Comparison of ENCODE assay signal across 25 cellular contexts in genomic region chr16:88983157-88983556, GRCh38. TPM values are rescaled to one million over a fixed set of nuclear protein-coding genes. Genes with fewer than 3 reads are reported as not detected.
DNase-seq lines count a peak whose midpoint lies in the region; ATAC-seq and TF ChIP-seq lines count a peak whose summit lies in the region.
"Had no signal": no experiment of that assay in that cellular context is flagged by ENCODE, and none has a peak within 500 bp of the region (broad histone marks: within the 10 kb centered on the region; RNA-seq: fewer than 3 reads in every experiment).

No MANE protein-coding gene starts in this region.

- peak overlapping the region; percentile 54 to 89 (median 81) for H3K4me3 Mint-ChIP-seq in naive B cell
- H3K4me3 Mint-ChIP-seq: activated CD4-positive, alpha-beta T cell treated with anti-CD3 and anti-CD28 coated beads for 36 hours; T-helper 1 cell treated with Interleukin-12 subunit alpha and Interleukin-12 subunit beta and Interleukin-4 antibody, amounts not matched to agents 30 μg/mL and 1 μg/mL, for 36 hours had no signal

- no peaks in the 10 kb centered on the region for H4K20me1 ChIP-seq in Loucy (ENCODE audit: insufficient read depth, low read length, poor library complexity, severe bottlenecking)

- H3K9ac ChIP-seq in Loucy (ENCODE audit: low read depth, low read length, poor library complexity, severe bottlenecking), result peak overlapping the region; percentile 27
- H3K9ac ChIP-seq: GM23248 had no signal

- ATAC-seq in GM18520 (IDR thresholded peaks at IDR 0.05; ENCODE audit: unreplicated experiment) (peak; percentile 16), naive B cell (ENCODE audit: low read depth in 2 of 2) (peak in 1 of 2 donors; percentile 13)
- ATAC-seq: activated CD4-positive, alpha-beta T cell treated with anti-CD3 and anti-CD28 coated beads for 36 hours; left colon had no signal

- H3K4me3 ChIP-seq in GM06990 (replicated peaks; ENCODE audit: low read depth, low read length) (no peak overlapping the region), Loucy (ENCODE audit: low read length, poor library complexity, severe bottlenecking) (no peak overlapping the region)
- H3K4me3 ChIP-seq: GM23248, SJSA1, testis, uterus had no signal

- peaks cover 74 to 84% (median 82%) of the 10 kb centered on the region in 3 donors for H3K4me1 Mint-ChIP-seq in naive B cell
- H3K4me1 Mint-ChIP-seq: activated CD4-positive, alpha-beta T cell treated with anti-CD3 and anti-CD28 coated beads for 36 hours had no signal

- no peak overlapping the region for H2AFZ ChIP-seq in Loucy (ENCODE audit: low read length)
- H2AFZ ChIP-seq: GM23248 had no signal

- peak overlapping the region; percentile 16 for H3K4me2 ChIP-seq in Loucy (ENCODE audit: low read depth, low read length, poor library complexity, severe bottlenecking)

- no peaks in the 10 kb centered on the region for H3K9me3 ChIP-seq in Loucy (ENCODE audit: insufficient read depth, low read depth, low read length)
- H3K9me3 ChIP-seq: SJSA1, testis, uterus had no signal

- no peak for TF ChIP-seq CTCF in GM06990 (IDR thresholded peaks at IDR 0.05; ENCODE audit: insufficient read depth, low read length, poor library complexity, severe bottlenecking)
- no peak for TF ChIP-seq CTCF in Loucy (conservative IDR thresholded peaks at IDR 0.05; ENCODE audit: low read length)

- H3K36me3 Mint-ChIP-seq in naive B cell, result no peaks in the 10 kb centered on the region
- H3K36me3 Mint-ChIP-seq: CD14-positive monocyte had no signal

- H3K27ac Mint-ChIP-seq in naive B cell, result peak overlapping the region in 5 of 6 donors; percentile 76 to 94 (median 90)
- H3K27ac Mint-ChIP-seq: activated CD4-positive, alpha-beta T cell treated with anti-CD3 and anti-CD28 coated beads for 36 hours; CD14-positive monocyte; T-helper 1 cell treated with Interleukin-12 subunit alpha and Interleukin-12 subunit beta and Interleukin-4 antibody, amounts not matched to agents 30 μg/mL and 1 μg/mL, for 36 hours had no signal

- peaks cover 7% of the 10 kb centered on the region; the same call in 1 of the 2 replicates for H3K79me2 ChIP-seq in Loucy (ENCODE audit: insufficient read depth, low read length)

- no peaks in the 10 kb centered on the region for H3K27me3 Mint-ChIP-seq in naive B cell

- H3K9me3 Mint-ChIP-seq in naive B cell, result peaks cover 0 to 5% (median 0%) of the 10 kb centered on the region in 7 donors
- H3K9me3 Mint-ChIP-seq: T-helper 1 cell treated with Interleukin-12 subunit alpha and Interleukin-12 subunit beta and Interleukin-4 antibody, amounts not matched to agents 30 μg/mL and 1 μg/mL, for 36 hours had no signal

- H3K4me1 ChIP-seq in Loucy (ENCODE audit: insufficient read depth, low read length, poor library complexity, severe bottlenecking), result peaks cover 36% of the 10 kb centered on the region
- H3K4me1 ChIP-seq: SJSA1, testis, uterus had no signal

- H3K36me3 ChIP-seq in GM06990 (ENCODE audit: control insufficient read depth, insufficient read depth, low read length) (no peaks in the 10 kb centered on the region), Loucy (ENCODE audit: insufficient read depth, low read length) (no peaks in the 10 kb centered on the region)
- H3K36me3 ChIP-seq: SJSA1, uterus had no signal

- H3K9me2 ChIP-seq in Loucy (replicated peaks; ENCODE audit: low read depth, low read length), result no peaks in the 10 kb centered on the region

- H3F3A ChIP-seq in Loucy (ENCODE audit: low read depth), result peaks cover 5% of the 10 kb centered on the region

- H3K27me3 ChIP-seq in GM06990 (replicated peaks; ENCODE audit: control insufficient read depth, insufficient read depth, low read length), result no peaks in the 10 kb centered on the region
- H3K27me3 ChIP-seq in Loucy (ENCODE audit: insufficient read depth, low read length, poor library complexity, severe bottlenecking), result no peaks in the 10 kb centered on the region
- H3K27me3 ChIP-seq: testis, uterus had no signal

- DNase-seq in GM06990 (ENCODE audit: extremely low read depth, insufficient read length), result peak; percentile 58
- no peak for DNase-seq in naive B cell
- no peak for DNase-seq in kidney glomerular epithelial cell (lab: John Stamatoyannopoulos, UW)
- DNase-seq in amygdala (lab: John Stamatoyannopoulos, UW), result no peak
- no peak for DNase-seq in dermis blood vessel endothelial cell
- DNase-seq: activated CD4-positive, alpha-beta T cell treated with anti-CD3 and anti-CD28 coated beads for 36 hours; activated CD8-positive, alpha-beta memory T cell treated with anti-CD3 and anti-CD28 coated beads for 24 hours; activated gamma-delta T cell; activated T-cell treated with anti-CD3 and anti-CD28 coated beads, Interleukin-2, amount 50 U/mL, for 1 hour; GM23248; left colon; NCI-H1436 treated with DMSO at 0.1 percent for 48 hours; NCI-H2171 treated with DMSO at 0.1 percent for 48 hours; NCI-H524; NK-92 treated with Interleukin-12 subunit alpha and Interleukin-12 subunit beta, amount 100 ng/mL, for 24 hours; small intestine; stimulated activated CD4-positive, alpha-beta T cell treated with anti-CD3 and anti-CD28 coated beads, Interleukin-1b, Interleukin-23, amount 100 ng/mL, for 48 hours; testis; uterus had no signal

RNA-seq across cellular contexts. Expression of gene CBFA2T3, which starts 6.2 kb away (rescaled TPM):
- 10 to 100 TPM in 3 of 6 donors, 1 to 10 TPM in 2, under 1 TPM in 1; 0.14 to 19.0 (median 10.0) TPM for polyA plus RNA-seq in naive B cell (ENCODE audit: low read depth in 6 of 6)
- 0.14 TPM in 1 of 2 replicates, not detected in the other for total RNA-seq in dermis blood vessel endothelial cell
- total RNA-seq: GM23248, SJSA1 had no signal
- polyA plus RNA-seq: AG04450, GM23248 had no signal
